Comparison of ENCODE assay signal across 18 cellular contexts in the genomic region with DNA sequence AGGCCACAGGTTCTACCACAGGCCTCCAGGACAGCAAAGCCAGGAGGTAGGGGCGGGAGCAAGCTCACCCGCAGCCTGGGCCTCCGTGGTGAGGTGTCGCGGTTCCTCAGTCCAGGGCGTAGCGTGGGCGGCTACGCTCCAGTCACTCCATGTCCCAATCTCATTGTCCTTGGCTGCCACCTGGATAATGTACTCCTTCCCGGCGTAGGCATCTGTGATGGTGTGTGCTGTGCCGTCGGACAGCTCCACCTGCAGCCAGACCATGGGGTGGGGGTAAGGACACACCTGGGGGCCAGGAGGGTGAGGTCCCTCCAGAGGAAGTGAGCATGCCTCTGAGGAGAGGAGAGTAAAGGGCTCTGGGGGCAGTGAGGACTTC. TPM values are rescaled to one million over a fixed set of nuclear protein-coding genes. Genes with fewer than 3 reads are reported as not detected.
DNase-seq lines count a peak whose midpoint lies in the region; ATAC-seq, FAIRE-seq and TF ChIP-seq lines count a peak whose summit lies in the region.
"Had no signal": no experiment of that assay in that cellular context is flagged by ENCODE, and none has a peak within 500 bp of the region (broad histone marks: within the 10 kb centered on the region; RNA-seq: fewer than 3 reads in every experiment).

No MANE protein-coding gene starts in this region.

- POLR2A ChIA-PET in K562 (lab: Yijun Ruan, JAX) (no interaction called here), HepG2 (lab: Yijun Ruan, JAX) (no interaction called here)

- H3K9me3 ChIP-seq in K562 (replicated peaks; ENCODE audit: control insufficient read depth, insufficient read depth, low read depth, low read length) (no peaks in the 10 kb centered on the region), HepG2 (ENCODE audit: low read length) (no peaks in the 10 kb centered on the region), sigmoid colon (no peaks in the 10 kb centered on the region)

- ATAC-seq in K562 (no peak; the same call in 2 of the 3 replicates), HepG2 (no peak)

- CTCF ChIA-PET in K562 (lab: Yijun Ruan, JAX; ENCODE audit: low intra/inter-chr PET ratio) = no interaction called here
- CTCF ChIA-PET in HepG2 (lab: Yijun Ruan, JAX; ENCODE audit: low intra/inter-chr PET ratio, low total read pairs) = no interaction called here

- peaks cover 3 to 18% (median 14%) of the 10 kb centered on the region in 3 donors for H3K27me3 Mint-ChIP-seq in CD14-positive monocyte (ENCODE audit: low read depth in 3 of 3)

- H3K9ac ChIP-seq in K562 (ENCODE audit: insufficient read depth in 1 of 2, low read depth in 2 of 2, low read length in 2 of 2) (no peak overlapping the region), HepG2 (ENCODE audit: insufficient read depth, low read depth, low read length) (no peak overlapping the region)

- H3K9me1 ChIP-seq in K562 (ENCODE audit: control insufficient read depth, insufficient read depth, low read length) = no peaks in the 10 kb centered on the region

- TF ChIP-seq EP300 in K562 (IDR thresholded peaks at IDR 0.05; ENCODE audit: low read length) (no peak), HepG2 (IDR thresholded peaks at IDR 0.05; ENCODE audit: low read depth in 2 of 2, low read length in 2 of 2) (no peak), HepG2 (CRISPR knock-in tag; IDR thresholded peaks at IDR 0.05; ENCODE audit: borderline replicate concordance) (no peak), sigmoid colon (IDR thresholded peaks at IDR 0.05) (no peak)

- H3K27me3 ChIP-seq in K562 (ENCODE audit: control insufficient read depth in 2 of 2, insufficient read depth in 2 of 2, low read length in 2 of 2) (peaks cover 0 to 42% of the 10 kb centered on the region in 2 experiments; a peak in 4 of 5 replicates), HepG2 (ENCODE audit: control insufficient read depth in 1 of 2, insufficient read depth in 2 of 2, low read length in 2 of 2) (peaks cover 8 to 51% of the 10 kb centered on the region in 2 experiments; a peak in 4 of 5 replicates), sigmoid colon (peaks cover 0 to 14% (median 3%) of the 10 kb centered on the region in 3 donors)

- no peak for TF ChIP-seq CTCF in CD14-positive monocyte (IDR thresholded peaks at IDR 0.05)
- TF ChIP-seq CTCF in K562 (IDR thresholded peaks at IDR 0.05 in 2 of 3, conservative IDR thresholded peaks at IDR 0.05 in 1 of 3; ENCODE audit: insufficient read depth in 2 of 3, low read depth in 1 of 3, low read length in 3 of 3) = no peak
- no peak for TF ChIP-seq CTCF in HepG2 (CRISPR knock-in tag; IDR thresholded peaks at IDR 0.05)
- no peak for TF ChIP-seq CTCF in sigmoid colon (IDR thresholded peaks at IDR 0.05)

- no peak for TF ChIP-seq POLR2A in K562 (conservative IDR thresholded peaks at IDR 0.05)
- no peak for TF ChIP-seq POLR2A in HepG2 (IDR thresholded peaks at IDR 0.05; ENCODE audit: insufficient read depth in 1 of 2, low read depth in 2 of 2, low read length in 2 of 2)
- no peak for TF ChIP-seq POLR2A in sigmoid colon (IDR thresholded peaks at IDR 0.05)

- H3K4me3 ChIP-seq in K562 = no peak overlapping the region
- H3K4me3 ChIP-seq in HepG2 (replicated peaks in 1 of 3; ENCODE audit: insufficient read depth in 1 of 3, low read depth in 2 of 3, low read length in 3 of 3) = no peak overlapping the region
- H3K4me3 ChIP-seq in sigmoid colon = no peak overlapping the region

- H3K4me1 Mint-ChIP-seq in CD14-positive monocyte = no peaks in the 10 kb centered on the region
- H3K4me1 Mint-ChIP-seq: CD4-positive, alpha-beta memory T cell had no signal

- H2AFZ ChIP-seq in K562 (ENCODE audit: low read depth, low read length) (no peak overlapping the region), HepG2 (ENCODE audit: low read length) (no peak overlapping the region)

- H3K27ac ChIP-seq in K562 (ENCODE audit: extremely low read depth, low read depth, low read length) (no peak overlapping the region), HepG2 (ENCODE audit: extremely low read length, insufficient read depth, low read length) (no peak overlapping the region), sigmoid colon (no peak overlapping the region)

- peaks cover 0 to 5% of the 10 kb centered on the region in 2 experiments; a peak in 1 of 5 replicates for H3K4me1 ChIP-seq in K562 (replicated peaks in 1 of 2; ENCODE audit: control insufficient read depth in 2 of 2, insufficient read depth in 2 of 2, low read length in 2 of 2)
- peaks cover 8% of the 10 kb centered on the region for H3K4me1 ChIP-seq in HepG2 (ENCODE audit: insufficient read depth, low read length)
- peaks cover 0 to 5% (median 4%) of the 10 kb centered on the region in 4 donors for H3K4me1 ChIP-seq in sigmoid colon

- H3K4me2 ChIP-seq in K562 (ENCODE audit: insufficient read depth, low read length) (no peak overlapping the region), HepG2 (ENCODE audit: low read depth, low read length) (no peak overlapping the region)

- in situ Hi-C loops in K562 (cut with MboI) = no loop called here
- in situ Hi-C loops in HepG2 (cut with HindIII; ENCODE audit: extremely low pct_ligation_motif_present, low pct_unique_long_range_greater_than_20kb) = loop anchor here (5.0 kb wide), 1 partner anchor 40 kb away; no protein-coding TSS in a partner anchor

- no peak overlapping the region for H3K27ac Mint-ChIP-seq in CD14-positive monocyte
- H3K27ac Mint-ChIP-seq: CD4-positive, alpha-beta memory T cell had no signal

- no peak overlapping the region for H3K4me3 Mint-ChIP-seq in CD14-positive monocyte
- H3K4me3 Mint-ChIP-seq: CD4-positive, alpha-beta memory T cell had no signal

- BruUV-seq in K562 (replicated peaks; lab: Mats Ljungman, UMichigan) = no TSS peak
- BruUV-seq in HepG2 (replicated peaks; lab: Mats Ljungman, UMichigan) = no TSS peak

- WGBS in K562 (ENCODE audit: insufficient coverage, low coverage, missing lambda C conversion rate) = 0% methylated on average over 4 of the region's 13 CpGs
- 19% methylated on average over 5 of the region's 13 CpGs for WGBS in HepG2 (ENCODE audit: low lambda C conversion rate)
- WGBS in sigmoid colon, 2 donors = 83 to 87% methylated on average over 13 of the region's 13 CpGs

- no peak for TF ChIP-seq RAD21 in K562 (CRISPR knock-in tag; conservative IDR thresholded peaks at IDR 0.05 in 1 of 2, IDR thresholded peaks at IDR 0.05 in 1 of 2)
- no peak for TF ChIP-seq RAD21 in HepG2 (CRISPR knock-in tag; IDR thresholded peaks at IDR 0.05)

- intact Hi-C loops in CD14-positive monocyte (cut with micrococcal nuclease) (no loop called here), K562 (cut with micrococcal nuclease) (no loop called here), HepG2 (cut with micrococcal nuclease; ENCODE audit: unreplicated experiment) (no loop called here), sigmoid colon (cut with DNase I) (no loop called here)

- no peaks in the 10 kb centered on the region for H3K9me3 Mint-ChIP-seq in CD14-positive monocyte
- H3K9me3 Mint-ChIP-seq: CD4-positive, alpha-beta memory T cell had no signal

- H3K36me3 ChIP-seq in K562 (ENCODE audit: control insufficient read depth, insufficient read depth, low read length) (no peaks in the 10 kb centered on the region), HepG2 (replicated peaks in 1 of 2; ENCODE audit: control insufficient read depth in 1 of 2, insufficient read depth in 2 of 2, low read length in 2 of 2) (no peaks in the 10 kb centered on the region), sigmoid colon (no peaks in the 10 kb centered on the region)

- DNase-seq in CD14-positive monocyte (ENCODE audit: low spot score) (peak; percentile 42), K562 (ENCODE audit: extremely low read depth in 1 of 4, low spot score in 3 of 4) (peak in 2 of 4 experiments; percentile 4 to 20), HepG2 (ENCODE audit: low spot score) (no peak), sigmoid colon (peak; percentile 35), superior temporal gyrus (ENCODE audit: extremely low spot score) (no peak), GM03348 (ENCODE audit: low spot score) (no peak)
- DNase-seq in stimulated activated naive CD4-positive, alpha-beta T cell (lab: John Stamatoyannopoulos, UW) = no peak
- DNase-seq: AML-193; CD4-positive, alpha-beta memory T cell; DND-41; GDM1; KBM-7; NCI-H226; NCI-H526 treated with DMSO at 0.1 percent for 48 hours; OCI-M1; RPMI8226 had no signal

- H3K79me2 ChIP-seq in K562 (ENCODE audit: control insufficient read depth, insufficient read depth, low read length) (no peaks in the 10 kb centered on the region), HepG2 (ENCODE audit: insufficient read depth, low read length) (no peaks in the 10 kb centered on the region)

- H4K20me1 ChIP-seq in K562 (replicated peaks; ENCODE audit: control insufficient read depth, insufficient read depth, low read length) = peaks cover 5% of the 10 kb centered on the region; the same call in 1 of the 2 replicates
- peaks cover 7% of the 10 kb centered on the region; the same call in 1 of the 2 replicates for H4K20me1 ChIP-seq in HepG2 (ENCODE audit: insufficient read depth, low read length)

- H3K36me3 Mint-ChIP-seq in CD14-positive monocyte = no peaks in the 10 kb centered on the region
- H3K36me3 Mint-ChIP-seq: CD4-positive, alpha-beta memory T cell had no signal

- FAIRE-seq in K562 (lab: Jason Lieb, UNC) (no peak), HepG2 (lab: Jason Lieb, UNC) (no peak)
- FAIRE-seq: D721Med, HTR-8/SVneo had no signal

RNA-seq across cellular contexts. Expression of gene ENHO, which starts 29.8 kb away (rescaled TPM):
- polyA plus RNA-seq in CD14-positive monocyte = 1 to 10 TPM; 2.3 to 3.2 TPM
- not detected in 2 replicates for total RNA-seq in K562 (2011; cell fraction: chromatin; rRNA removed; ENCODE audit: low replicate concordance)
- not detected in 2 replicates for total RNA-seq in K562 (2011; cell fraction: nucleolus; rRNA removed)
- not detected in 2 replicates for total RNA-seq in K562 (2011; cell fraction: nucleoplasm; rRNA removed)
- total RNA-seq in K562 (2014; rRNA removed) = 0.12 TPM in 1 of 2 replicates, not detected in the other
- not detected in 2 replicates for total RNA-seq in K562 (2014; rRNA removed; fragmentation: Illumina TruSeq; extraction: Trizol)
- total RNA-seq in K562 (2015; rRNA removed; fragmentation: Illumina TruSeq; extraction: Trizol) = not detected in 2 replicates
- 0.24 TPM in 1 of 2 replicates, not detected in the other for total RNA-seq in K562 (2021)
- not detected in 2 replicates for polyA plus RNA-seq in K562 (2011; rRNA removed)
- 0.06 TPM in 1 of 2 replicates, not detected in the other for polyA plus RNA-seq in K562 (2011; cell fraction: cytosol; rRNA removed)
- polyA plus RNA-seq in K562 (2011; cell fraction: nucleus; rRNA removed) = not detected in 2 replicates
- not detected in 2 replicates for polyA plus RNA-seq in K562 (2012)
- polyA plus RNA-seq in K562 (2014; fragmentation: Illumina TruSeq; extraction: Trizol) = not detected in 2 replicates
- not detected for polyA plus RNA-seq in K562 (2014; fragmentation: Nextera tagmentation; extraction: Ambion mirVana)
- polyA plus RNA-seq in K562 (2014; rRNA removed) = not detected in 2 replicates
- polyA minus RNA-seq in K562 (2011; rRNA and poly(A)+ RNA removed) = not detected in 2 replicates
- polyA minus RNA-seq in K562 (2011; cell fraction: cytosol; rRNA and poly(A)+ RNA removed) = not detected in 2 replicates
- not detected in 2 replicates for polyA minus RNA-seq in K562 (2011; cell fraction: nucleus; rRNA and poly(A)+ RNA removed)
- total RNA-seq in HepG2 (2016; rRNA removed; fragmentation: Illumina TruSeq; extraction: Trizol) = 0.51 and 0.60 TPM in 2 replicates
- total RNA-seq in HepG2 (2016; cell fraction: cytosol; rRNA removed; fragmentation: Illumina TruSeq; extraction: Trizol; ENCODE audit: low read depth) = 3.5 and 4.0 TPM in 2 replicates
- total RNA-seq in HepG2 (2016; cell fraction: insoluble cytoplasmic fraction; rRNA removed; fragmentation: Illumina TruSeq; extraction: Trizol) = 0.64 and 0.91 TPM in 2 replicates
- total RNA-seq in HepG2 (2016; cell fraction: membrane; rRNA removed; fragmentation: Illumina TruSeq; extraction: Trizol) = 2.4 and 2.5 TPM in 2 replicates
- 0.47 TPM in 1 of 2 replicates, not detected in the other for total RNA-seq in HepG2 (2016; cell fraction: nucleus; rRNA removed; fragmentation: Illumina TruSeq; extraction: Trizol)
- polyA plus RNA-seq in HepG2 (2011; rRNA removed) = 0.08 TPM in 1 of 2 replicates, not detected in the other
- 0.07 TPM in 1 of 2 replicates, not detected in the other for polyA plus RNA-seq in HepG2 (2011; cell fraction: cytosol; rRNA removed)
- polyA plus RNA-seq in HepG2 (2011; cell fraction: nucleus; rRNA removed) = not detected in 2 replicates
- not detected in 2 replicates for polyA plus RNA-seq in HepG2 (2012)
- polyA plus RNA-seq in HepG2 (2016; cell fraction: cytosol; fragmentation: Illumina TruSeq; extraction: Trizol; ENCODE audit: low read depth) = 5.9 and 6.4 TPM in 2 replicates
- 0.51 and 0.62 TPM in 2 replicates for polyA plus RNA-seq in HepG2 (2016; cell fraction: insoluble cytoplasmic fraction; fragmentation: Illumina TruSeq; extraction: Trizol; ENCODE audit: low read depth)
- 3.4 and 3.8 TPM in 2 replicates for polyA plus RNA-seq in HepG2 (2016; cell fraction: membrane; fragmentation: Illumina TruSeq; extraction: Trizol; ENCODE audit: low read depth)
- 0.77 TPM in 1 of 2 replicates, not detected in the other for polyA plus RNA-seq in HepG2 (2016; cell fraction: nucleus; fragmentation: Illumina TruSeq; extraction: Trizol; ENCODE audit: insufficient read depth, low read depth)
- polyA minus RNA-seq in HepG2 (2011; rRNA and poly(A)+ RNA removed; ENCODE audit: low replicate concordance) = not detected in 2 replicates
- polyA minus RNA-seq in HepG2 (2011; cell fraction: cytosol; rRNA and poly(A)+ RNA removed) = not detected in 2 replicates
- not detected in 2 replicates for polyA minus RNA-seq in HepG2 (2011; cell fraction: nucleus; rRNA and poly(A)+ RNA removed)
- 1 to 10 TPM in 1 of 4 donors, not detected in 3; 2.5 TPM for total RNA-seq in sigmoid colon
- 1 to 10 TPM; 1.9 to 7.4 (median 6.0) TPM for polyA plus RNA-seq in sigmoid colon
- total RNA-seq: CD4-positive, alpha-beta memory T cell had no signal

RNA-seq across cellular contexts. Expression of gene CNTFR, which starts 36.9 kb away (rescaled TPM):
- polyA plus RNA-seq in CD14-positive monocyte (not detected), K562 (2011; rRNA removed) (not detected in 2 replicates), K562 (2014; fragmentation: Illumina TruSeq; extraction: Trizol) (not detected in 2 replicates), K562 (2014; fragmentation: Nextera tagmentation; extraction: Ambion mirVana) (not detected), K562 (2014; rRNA removed) (not detected in 2 replicates), HepG2 (2011; rRNA removed) (not detected in 2 replicates), sigmoid colon (1 to 10 TPM; 1.6 to 4.6 (median 4.2) TPM)
- total RNA-seq in K562 (2011; cell fraction: chromatin; rRNA removed; ENCODE audit: low replicate concordance) = not detected in 2 replicates
- total RNA-seq in K562 (2011; cell fraction: nucleolus; rRNA removed) = not detected in 2 replicates
- total RNA-seq in K562 (2011; cell fraction: nucleoplasm; rRNA removed) = not detected in 2 replicates
- total RNA-seq in K562 (2014; rRNA removed) (not detected in 2 replicates), K562 (2014; rRNA removed; fragmentation: Illumina TruSeq; extraction: Trizol) (not detected in 2 replicates), K562 (2015; rRNA removed; fragmentation: Illumina TruSeq; extraction: Trizol) (not detected in 2 replicates), K562 (2021) (not detected in 2 replicates), HepG2 (2016; rRNA removed; fragmentation: Illumina TruSeq; extraction: Trizol) (not detected in 2 replicates), sigmoid colon (10 to 100 TPM in 1 of 4 donors, 1 to 10 TPM in 3; 3.0 to 12.9 (median 7.5) TPM)
- polyA plus RNA-seq in K562 (2011; cell fraction: cytosol; rRNA removed) = not detected in 2 replicates
- not detected in 2 replicates for polyA plus RNA-seq in K562 (2011; cell fraction: nucleus; rRNA removed)
- not detected in 2 replicates for polyA plus RNA-seq in K562 (2012)
- not detected in 2 replicates for polyA minus RNA-seq in K562 (2011; rRNA and poly(A)+ RNA removed)
- polyA minus RNA-seq in K562 (2011; cell fraction: cytosol; rRNA and poly(A)+ RNA removed) = not detected in 2 replicates
- polyA minus RNA-seq in K562 (2011; cell fraction: nucleus; rRNA and poly(A)+ RNA removed) = not detected in 2 replicates
- total RNA-seq in HepG2 (2016; cell fraction: cytosol; rRNA removed; fragmentation: Illumina TruSeq; extraction: Trizol; ENCODE audit: low read depth) = not detected in 2 replicates
- not detected in 2 replicates for total RNA-seq in HepG2 (2016; cell fraction: insoluble cytoplasmic fraction; rRNA removed; fragmentation: Illumina TruSeq; extraction: Trizol)
- not detected in 2 replicates for total RNA-seq in HepG2 (2016; cell fraction: membrane; rRNA removed; fragmentation: Illumina TruSeq; extraction: Trizol)
- not detected in 2 replicates for total RNA-seq in HepG2 (2016; cell fraction: nucleus; rRNA removed; fragmentation: Illumina TruSeq; extraction: Trizol)
- not detected in 2 replicates for polyA plus RNA-seq in HepG2 (2011; cell fraction: cytosol; rRNA removed)
- not detected in 2 replicates for polyA plus RNA-seq in HepG2 (2011; cell fraction: nucleus; rRNA removed)
- not detected in 2 replicates for polyA plus RNA-seq in HepG2 (2012)
- not detected in 2 replicates for polyA plus RNA-seq in HepG2 (2016; cell fraction: cytosol; fragmentation: Illumina TruSeq; extraction: Trizol; ENCODE audit: low read depth)
- not detected in 2 replicates for polyA plus RNA-seq in HepG2 (2016; cell fraction: insoluble cytoplasmic fraction; fragmentation: Illumina TruSeq; extraction: Trizol; ENCODE audit: low read depth)
- not detected in 2 replicates for polyA plus RNA-seq in HepG2 (2016; cell fraction: membrane; fragmentation: Illumina TruSeq; extraction: Trizol; ENCODE audit: low read depth)
- not detected in 2 replicates for polyA plus RNA-seq in HepG2 (2016; cell fraction: nucleus; fragmentation: Illumina TruSeq; extraction: Trizol; ENCODE audit: insufficient read depth, low read depth)
- polyA minus RNA-seq in HepG2 (2011; rRNA and poly(A)+ RNA removed; ENCODE audit: low replicate concordance) = 0.34 TPM in 1 of 2 replicates, not detected in the other
- polyA minus RNA-seq in HepG2 (2011; cell fraction: cytosol; rRNA and poly(A)+ RNA removed) = not detected in 2 replicates
- polyA minus RNA-seq in HepG2 (2011; cell fraction: nucleus; rRNA and poly(A)+ RNA removed) = not detected in 2 replicates
- total RNA-seq: CD4-positive, alpha-beta memory T cell had no signal
- polyA plus RNA-seq: CD4-positive, alpha-beta memory T cell had no signal

RNA-seq across cellular contexts. Expression of gene RPP25L, which starts 59.3 kb away (rescaled TPM):
- polyA plus RNA-seq in CD14-positive monocyte (10 to 100 TPM; 39.4 to 42.3 TPM), K562 (2011; rRNA removed) (31.5 and 36.7 TPM in 2 replicates), K562 (2014; fragmentation: Illumina TruSeq; extraction: Trizol) (19.7 and 39.2 TPM in 2 replicates), K562 (2014; fragmentation: Nextera tagmentation; extraction: Ambion mirVana) (10 to 100 TPM; 16.3 to 29.0 TPM), K562 (2014; rRNA removed) (43.7 and 48.2 TPM in 2 replicates), HepG2 (2011; rRNA removed) (27.3 and 31.2 TPM in 2 replicates), sigmoid colon (10 to 100 TPM; 47.4 to 72.1 (median 49.2) TPM)
- total RNA-seq in K562 (2011; cell fraction: chromatin; rRNA removed; ENCODE audit: low replicate concordance) = 4.8 and 13.1 TPM in 2 replicates
- total RNA-seq in K562 (2011; cell fraction: nucleolus; rRNA removed) = 24.3 and 25.9 TPM in 2 replicates
- total RNA-seq in K562 (2011; cell fraction: nucleoplasm; rRNA removed) = 14.3 and 16.9 TPM in 2 replicates
- total RNA-seq in K562 (2014; rRNA removed) (42.0 and 51.6 TPM in 2 replicates), K562 (2014; rRNA removed; fragmentation: Illumina TruSeq; extraction: Trizol) (12.1 and 19.1 TPM in 2 replicates), K562 (2015; rRNA removed; fragmentation: Illumina TruSeq; extraction: Trizol) (24.6 and 25.4 TPM in 2 replicates), K562 (2021) (34.9 and 38.2 TPM in 2 replicates), HepG2 (2016; rRNA removed; fragmentation: Illumina TruSeq; extraction: Trizol) (24.5 and 32.1 TPM in 2 replicates), sigmoid colon (10 to 100 TPM; 23.3 to 44.3 (median 31.5) TPM)
- 43.6 and 104 TPM in 2 replicates for polyA plus RNA-seq in K562 (2011; cell fraction: cytosol; rRNA removed)
- polyA plus RNA-seq in K562 (2011; cell fraction: nucleus; rRNA removed) = 25.2 and 35.0 TPM in 2 replicates
- polyA plus RNA-seq in K562 (2012) = 38.1 and 40.0 TPM in 2 replicates
- 6.4 and 8.7 TPM in 2 replicates for polyA minus RNA-seq in K562 (2011; rRNA and poly(A)+ RNA removed)
- 15.8 and 16.4 TPM in 2 replicates for polyA minus RNA-seq in K562 (2011; cell fraction: cytosol; rRNA and poly(A)+ RNA removed)
- polyA minus RNA-seq in K562 (2011; cell fraction: nucleus; rRNA and poly(A)+ RNA removed) = 8.1 and 13.2 TPM in 2 replicates
- 11.7 and 12.9 TPM in 2 replicates for total RNA-seq in HepG2 (2016; cell fraction: cytosol; rRNA removed; fragmentation: Illumina TruSeq; extraction: Trizol; ENCODE audit: low read depth)
- 25.9 and 30.1 TPM in 2 replicates for total RNA-seq in HepG2 (2016; cell fraction: insoluble cytoplasmic fraction; rRNA removed; fragmentation: Illumina TruSeq; extraction: Trizol)
- total RNA-seq in HepG2 (2016; cell fraction: membrane; rRNA removed; fragmentation: Illumina TruSeq; extraction: Trizol) = 15.6 and 18.9 TPM in 2 replicates
- 10.0 and 12.4 TPM in 2 replicates for total RNA-seq in HepG2 (2016; cell fraction: nucleus; rRNA removed; fragmentation: Illumina TruSeq; extraction: Trizol)
- polyA plus RNA-seq in HepG2 (2011; cell fraction: cytosol; rRNA removed) = 27.2 and 38.8 TPM in 2 replicates
- polyA plus RNA-seq in HepG2 (2011; cell fraction: nucleus; rRNA removed) = 14.2 and 16.4 TPM in 2 replicates
- 15.8 and 18.2 TPM in 2 replicates for polyA plus RNA-seq in HepG2 (2012)
- polyA plus RNA-seq in HepG2 (2016; cell fraction: cytosol; fragmentation: Illumina TruSeq; extraction: Trizol; ENCODE audit: low read depth) = 11.0 and 13.0 TPM in 2 replicates
- 26.3 and 26.5 TPM in 2 replicates for polyA plus RNA-seq in HepG2 (2016; cell fraction: insoluble cytoplasmic fraction; fragmentation: Illumina TruSeq; extraction: Trizol; ENCODE audit: low read depth)
- polyA plus RNA-seq in HepG2 (2016; cell fraction: membrane; fragmentation: Illumina TruSeq; extraction: Trizol; ENCODE audit: low read depth) = 11.2 and 12.0 TPM in 2 replicates
- polyA plus RNA-seq in HepG2 (2016; cell fraction: nucleus; fragmentation: Illumina TruSeq; extraction: Trizol; ENCODE audit: insufficient read depth, low read depth) = 13.1 and 17.9 TPM in 2 replicates
- 17.6 and 31.0 TPM in 2 replicates for polyA minus RNA-seq in HepG2 (2011; rRNA and poly(A)+ RNA removed; ENCODE audit: low replicate concordance)
- 11.2 and 11.8 TPM in 2 replicates for polyA minus RNA-seq in HepG2 (2011; cell fraction: cytosol; rRNA and poly(A)+ RNA removed)
- 5.3 and 5.7 TPM in 2 replicates for polyA minus RNA-seq in HepG2 (2011; cell fraction: nucleus; rRNA and poly(A)+ RNA removed)

Comparison
In these comparisons a context has a peak if more than half of its experiments do, and no peak if none do; other contexts are left out.
1. DNase-seq: peak in CD14-positive monocyte (single experiment) and sigmoid colon (single experiment); none in HepG2 (single experiment), stimulated activated naive CD4-positive, alpha-beta T cell (0 of 6), superior temporal gyrus (single experiment) and GM03348 (single experiment).